Comparison of ENCODE assay signal across 1 cellular context in genomic region chr1:89994805-89995594, GRCh38.
TF ChIP-seq lines count a peak whose summit lies in the region.

A gene with protein sequence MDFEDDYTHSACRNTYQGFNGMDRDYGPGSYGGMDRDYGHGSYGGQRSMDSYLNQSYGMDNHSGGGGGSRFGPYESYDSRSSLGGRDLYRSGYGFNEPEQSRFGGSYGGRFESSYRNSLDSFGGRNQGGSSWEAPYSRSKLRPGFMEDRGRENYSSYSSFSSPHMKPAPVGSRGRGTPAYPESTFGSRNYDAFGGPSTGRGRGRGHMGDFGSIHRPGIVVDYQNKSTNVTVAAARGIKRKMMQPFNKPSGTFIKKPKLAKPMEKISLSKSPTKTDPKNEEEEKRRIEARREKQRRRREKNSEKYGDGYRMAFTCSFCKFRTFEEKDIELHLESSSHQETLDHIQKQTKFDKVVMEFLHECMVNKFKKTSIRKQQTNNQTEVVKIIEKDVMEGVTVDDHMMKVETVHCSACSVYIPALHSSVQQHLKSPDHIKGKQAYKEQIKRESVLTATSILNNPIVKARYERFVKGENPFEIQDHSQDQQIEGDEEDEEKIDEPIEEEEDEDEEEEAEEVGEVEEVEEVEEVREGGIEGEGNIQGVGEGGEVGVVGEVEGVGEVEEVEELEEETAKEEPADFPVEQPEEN (plus strand): TSS chr1:89995110. CDS start chr1:89995258, 148 bp downstream.

TF ChIP-seq in HepG2, 621 proteins besides CTCF, POLR2A, EP300 and RAD21 (continued from another document and continues in another):
- TF ChIP-seq ZBTB40 (IDR thresholded peaks at IDR 0.05) = no peak
- peak; percentile 82; the same call in 1 of the 2 replicates for TF ChIP-seq ZBTB40 (CRISPR knock-in tag; IDR thresholded peaks at IDR 0.05)
- TF ChIP-seq, protein P1, sequence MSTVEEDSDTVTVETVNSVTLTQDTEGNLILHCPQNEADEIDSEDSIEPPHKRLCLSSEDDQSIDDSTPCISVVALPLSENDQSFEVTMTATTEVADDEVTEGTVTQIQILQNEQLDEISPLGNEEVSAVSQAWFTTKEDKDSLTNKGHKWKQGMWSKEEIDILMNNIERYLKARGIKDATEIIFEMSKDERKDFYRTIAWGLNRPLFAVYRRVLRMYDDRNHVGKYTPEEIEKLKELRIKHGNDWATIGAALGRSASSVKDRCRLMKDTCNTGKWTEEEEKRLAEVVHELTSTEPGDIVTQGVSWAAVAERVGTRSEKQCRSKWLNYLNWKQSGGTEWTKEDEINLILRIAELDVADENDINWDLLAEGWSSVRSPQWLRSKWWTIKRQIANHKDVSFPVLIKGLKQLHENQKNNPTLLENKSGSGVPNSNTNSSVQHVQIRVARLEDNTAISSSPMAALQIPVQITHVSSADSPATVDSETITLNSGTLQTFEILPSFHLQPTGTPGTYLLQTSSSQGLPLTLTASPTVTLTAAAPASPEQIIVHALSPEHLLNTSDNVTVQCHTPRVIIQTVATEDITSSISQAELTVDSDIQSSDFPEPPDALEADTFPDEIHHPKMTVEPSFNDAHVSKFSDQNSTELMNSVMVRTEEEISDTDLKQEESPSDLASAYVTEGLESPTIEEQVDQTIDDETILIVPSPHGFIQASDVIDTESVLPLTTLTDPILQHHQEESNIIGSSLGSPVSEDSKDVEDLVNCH (CRISPR knock-in tag; IDR thresholded peaks at IDR 0.05) = no peak
- TF ChIP-seq, protein P2, sequence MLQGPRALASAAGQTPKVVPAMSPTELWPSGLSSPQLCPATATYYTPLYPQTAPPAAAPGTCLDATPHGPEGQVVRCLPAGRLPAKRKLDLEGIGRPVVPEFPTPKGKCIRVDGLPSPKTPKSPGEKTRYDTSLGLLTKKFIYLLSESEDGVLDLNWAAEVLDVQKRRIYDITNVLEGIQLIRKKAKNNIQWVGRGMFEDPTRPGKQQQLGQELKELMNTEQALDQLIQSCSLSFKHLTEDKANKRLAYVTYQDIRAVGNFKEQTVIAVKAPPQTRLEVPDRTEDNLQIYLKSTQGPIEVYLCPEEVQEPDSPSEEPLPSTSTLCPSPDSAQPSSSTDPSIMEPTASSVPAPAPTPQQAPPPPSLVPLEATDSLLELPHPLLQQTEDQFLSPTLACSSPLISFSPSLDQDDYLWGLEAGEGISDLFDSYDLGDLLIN (CRISPR knock-in tag; IDR thresholded peaks at IDR 0.05; ENCODE audit: borderline replicate concordance) = peak; percentile 50; the same call in 1 of the 2 replicates
- 0 out of 2 replicates have a peak, but pooled peaks have one; percentile 82 for TF ChIP-seq ZNF737 (CRISPR knock-in tag; IDR thresholded peaks at IDR 0.05; ENCODE audit: borderline replicate concordance)
- no peak for TF ChIP-seq SMARCC2 (IDR thresholded peaks at IDR 0.05)
- TF ChIP-seq ZNF383 (CRISPR knock-in tag; IDR thresholded peaks at IDR 0.05; ENCODE audit: borderline replicate concordance) = no peak
- TF ChIP-seq, protein P3, sequence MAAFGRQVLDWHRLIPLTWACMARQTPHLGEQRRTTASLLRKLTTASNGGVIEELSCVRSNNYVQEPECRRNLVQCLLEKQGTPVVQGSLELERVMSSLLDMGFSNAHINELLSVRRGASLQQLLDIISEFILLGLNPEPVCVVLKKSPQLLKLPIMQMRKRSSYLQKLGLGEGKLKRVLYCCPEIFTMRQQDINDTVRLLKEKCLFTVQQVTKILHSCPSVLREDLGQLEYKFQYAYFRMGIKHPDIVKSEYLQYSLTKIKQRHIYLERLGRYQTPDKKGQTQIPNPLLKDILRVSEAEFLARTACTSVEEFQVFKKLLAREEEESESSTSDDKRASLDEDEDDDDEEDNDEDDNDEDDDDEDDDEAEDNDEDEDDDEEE (CRISPR knock-in tag; IDR thresholded peaks at IDR 0.05) = no peak
- TF ChIP-seq E2F5 (CRISPR knock-in tag; conservative IDR thresholded peaks at IDR 0.05) = peak; percentile 82
- TF ChIP-seq NBN (conservative IDR thresholded peaks at IDR 0.05) = no peak
- TF ChIP-seq SMAD9 (CRISPR knock-in tag; IDR thresholded peaks at IDR 0.05) = no peak
- peak; percentile 81 for TF ChIP-seq ZNF543 (CRISPR knock-in tag; IDR thresholded peaks at IDR 0.05)
- TF ChIP-seq IKZF1 (IDR thresholded peaks at IDR 0.05) = no peak
- TF ChIP-seq TEAD2 (CRISPR knock-in tag; IDR thresholded peaks at IDR 0.05) = no peak
- peak; percentile 83; the same call in 1 of the 2 replicates for TF ChIP-seq ZSCAN31 (CRISPR knock-in tag; IDR thresholded peaks at IDR 0.05; ENCODE audit: low read depth)
- peak; percentile 61 for TF ChIP-seq ISL2 (CRISPR knock-in tag; IDR thresholded peaks at IDR 0.05)
- no peak; the same call in 1 of the 2 replicates for TF ChIP-seq DNMT1 (CRISPR knock-in tag; IDR thresholded peaks at IDR 0.05)
- TF ChIP-seq ATF1 (CRISPR knock-in tag; IDR thresholded peaks at IDR 0.05) = no peak
- peak; percentile 65; the same call in 1 of the 2 replicates for TF ChIP-seq CHCHD3 (CRISPR knock-in tag; IDR thresholded peaks at IDR 0.05)
- TF ChIP-seq ZNF121 (CRISPR knock-in tag; IDR thresholded peaks at IDR 0.05) = no peak
- TF ChIP-seq, protein P4, sequence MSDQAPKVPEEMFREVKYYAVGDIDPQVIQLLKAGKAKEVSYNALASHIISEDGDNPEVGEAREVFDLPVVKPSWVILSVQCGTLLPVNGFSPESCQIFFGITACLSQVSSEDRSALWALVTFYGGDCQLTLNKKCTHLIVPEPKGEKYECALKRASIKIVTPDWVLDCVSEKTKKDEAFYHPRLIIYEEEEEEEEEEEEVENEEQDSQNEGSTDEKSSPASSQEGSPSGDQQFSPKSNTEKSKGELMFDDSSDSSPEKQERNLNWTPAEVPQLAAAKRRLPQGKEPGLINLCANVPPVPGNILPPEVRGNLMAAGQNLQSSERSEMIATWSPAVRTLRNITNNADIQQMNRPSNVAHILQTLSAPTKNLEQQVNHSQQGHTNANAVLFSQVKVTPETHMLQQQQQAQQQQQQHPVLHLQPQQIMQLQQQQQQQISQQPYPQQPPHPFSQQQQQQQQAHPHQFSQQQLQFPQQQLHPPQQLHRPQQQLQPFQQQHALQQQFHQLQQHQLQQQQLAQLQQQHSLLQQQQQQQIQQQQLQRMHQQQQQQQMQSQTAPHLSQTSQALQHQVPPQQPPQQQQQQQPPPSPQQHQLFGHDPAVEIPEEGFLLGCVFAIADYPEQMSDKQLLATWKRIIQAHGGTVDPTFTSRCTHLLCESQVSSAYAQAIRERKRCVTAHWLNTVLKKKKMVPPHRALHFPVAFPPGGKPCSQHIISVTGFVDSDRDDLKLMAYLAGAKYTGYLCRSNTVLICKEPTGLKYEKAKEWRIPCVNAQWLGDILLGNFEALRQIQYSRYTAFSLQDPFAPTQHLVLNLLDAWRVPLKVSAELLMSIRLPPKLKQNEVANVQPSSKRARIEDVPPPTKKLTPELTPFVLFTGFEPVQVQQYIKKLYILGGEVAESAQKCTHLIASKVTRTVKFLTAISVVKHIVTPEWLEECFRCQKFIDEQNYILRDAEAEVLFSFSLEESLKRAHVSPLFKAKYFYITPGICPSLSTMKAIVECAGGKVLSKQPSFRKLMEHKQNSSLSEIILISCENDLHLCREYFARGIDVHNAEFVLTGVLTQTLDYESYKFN (CRISPR knock-in tag; conservative IDR thresholded peaks at IDR 0.05) = peak; percentile 50; the same call in 1 of the 2 replicates
- TF ChIP-seq RFXANK (CRISPR knock-in tag; IDR thresholded peaks at IDR 0.05) = 0 out of 2 replicates have a peak, but pooled peaks have one; percentile 66
- peak; percentile 75; the same call in 1 of the 2 replicates for TF ChIP-seq CCDC6 (CRISPR knock-in tag; IDR thresholded peaks at IDR 0.05)
- peak; percentile 77; the same call in 1 of the 2 replicates for TF ChIP-seq REXO4 (CRISPR knock-in tag; IDR thresholded peaks at IDR 0.05; ENCODE audit: borderline replicate concordance)
- TF ChIP-seq ZNF792 (CRISPR knock-in tag; IDR thresholded peaks at IDR 0.05) = peak; percentile 76
- TF ChIP-seq TAF1 (CRISPR knock-in tag; IDR thresholded peaks at IDR 0.05) = peak; percentile 98
- TF ChIP-seq, protein P5, sequence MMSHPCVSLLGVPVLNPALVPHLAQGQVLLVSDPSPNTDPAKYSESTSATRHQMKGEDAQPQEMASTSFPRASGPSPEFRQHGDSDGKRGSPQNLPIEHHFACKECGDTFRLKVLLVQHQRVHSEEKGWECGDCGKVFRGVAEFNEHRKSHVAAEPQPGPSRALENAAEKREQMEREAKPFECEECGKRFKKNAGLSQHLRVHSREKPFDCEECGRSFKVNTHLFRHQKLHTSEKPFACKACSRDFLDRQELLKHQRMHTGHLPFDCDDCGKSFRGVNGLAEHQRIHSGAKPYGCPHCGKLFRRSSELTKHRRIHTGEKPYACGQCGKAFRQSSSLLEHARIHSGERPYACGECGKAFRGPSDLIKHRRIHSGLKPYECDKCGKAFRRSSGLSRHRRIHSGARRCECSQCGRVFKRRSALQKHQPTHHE (CRISPR knock-in tag; IDR thresholded peaks at IDR 0.05; ENCODE audit: borderline replicate concordance) = no peak; the same call in 1 of the 2 replicates
- TF ChIP-seq HOXA9 (CRISPR knock-in tag; IDR thresholded peaks at IDR 0.05; ENCODE audit: borderline replicate concordance) = peak; percentile 83; the same call in 1 of the 2 replicates
- TF ChIP-seq RFX3 (CRISPR knock-in tag; IDR thresholded peaks at IDR 0.05) = no peak
- TF ChIP-seq, protein P6, sequence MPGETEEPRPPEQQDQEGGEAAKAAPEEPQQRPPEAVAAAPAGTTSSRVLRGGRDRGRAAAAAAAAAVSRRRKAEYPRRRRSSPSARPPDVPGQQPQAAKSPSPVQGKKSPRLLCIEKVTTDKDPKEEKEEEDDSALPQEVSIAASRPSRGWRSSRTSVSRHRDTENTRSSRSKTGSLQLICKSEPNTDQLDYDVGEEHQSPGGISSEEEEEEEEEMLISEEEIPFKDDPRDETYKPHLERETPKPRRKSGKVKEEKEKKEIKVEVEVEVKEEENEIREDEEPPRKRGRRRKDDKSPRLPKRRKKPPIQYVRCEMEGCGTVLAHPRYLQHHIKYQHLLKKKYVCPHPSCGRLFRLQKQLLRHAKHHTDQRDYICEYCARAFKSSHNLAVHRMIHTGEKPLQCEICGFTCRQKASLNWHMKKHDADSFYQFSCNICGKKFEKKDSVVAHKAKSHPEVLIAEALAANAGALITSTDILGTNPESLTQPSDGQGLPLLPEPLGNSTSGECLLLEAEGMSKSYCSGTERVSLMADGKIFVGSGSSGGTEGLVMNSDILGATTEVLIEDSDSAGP (CRISPR knock-in tag; IDR thresholded peaks at IDR 0.05; ENCODE audit: borderline replicate concordance) = peak; percentile 88
- TF ChIP-seq MYNN (CRISPR knock-in tag; IDR thresholded peaks at IDR 0.05; ENCODE audit: low read depth) = no peak
- no peak for TF ChIP-seq HIVEP1 (CRISPR knock-in tag; IDR thresholded peaks at IDR 0.05)
